Comparison of ENCODE assay signal across 10 cellular contexts in genomic region chr16:25060920-25061319, GRCh38. TPM values are rescaled to one million over a fixed set of nuclear protein-coding genes. Genes with fewer than 3 reads are reported as not detected.
DNase-seq lines count a peak whose midpoint lies in the region; ATAC-seq and TF ChIP-seq lines count a peak whose summit lies in the region.
"Had no signal": no experiment of that assay in that cellular context is flagged by ENCODE, and none has a peak within 500 bp of the region (broad histone marks: within the 10 kb centered on the region; RNA-seq: fewer than 3 reads in every experiment).

No MANE protein-coding gene starts in this region.

- peak overlapping the region; percentile 56 for H3K4me3 Mint-ChIP-seq in activated CD8-positive, alpha-beta memory T cell treated with anti-CD3 and anti-CD28 coated beads, Interleukin-2, amount 10 ng/mL, durations not matched to agents 7 days and 5 days
- H3K4me3 Mint-ChIP-seq in activated naive CD8-positive, alpha-beta T cell = peak overlapping the region; percentile 35

- peak; percentile 60 for DNase-seq in activated CD8-positive, alpha-beta memory T cell treated with anti-CD3 and anti-CD28 coated beads, Interleukin-2, amount 10 ng/mL, durations not matched to agents 7 days and 5 days
- DNase-seq in activated CD8-positive, alpha-beta memory T cell treated with anti-CD3 and anti-CD28 coated beads, Interleukin-2, amount 50 U/mL, for 4 hours = no peak
- DNase-seq in NB4 (ENCODE audit: low read depth) = peak; percentile 94
- no peak for DNase-seq in smooth muscle cell (lab: John Stamatoyannopoulos, UW; ENCODE audit: unreplicated experiment)
- no peak for DNase-seq in activated CD8-positive, alpha-beta memory T cell treated with anti-CD3 and anti-CD28 coated beads for 24 hours

- H2AFZ ChIP-seq in smooth muscle cell (ENCODE audit: low read depth) = no peak overlapping the region

- no peak for TF ChIP-seq POLR2A in NB4 (IDR thresholded peaks at IDR 0.05; ENCODE audit: extremely low read depth, insufficient read length)

- H3K9me3 Mint-ChIP-seq in activated CD8-positive, alpha-beta memory T cell treated with anti-CD3 and anti-CD28 coated beads, Interleukin-2, amount 10 ng/mL, durations not matched to agents 7 days and 5 days (ENCODE audit: low read depth) = no peaks in the 10 kb centered on the region
- no peaks in the 10 kb centered on the region for H3K9me3 Mint-ChIP-seq in activated naive CD8-positive, alpha-beta T cell (ENCODE audit: low read depth)

- peaks cover 52% of the 10 kb centered on the region for H3K27me3 ChIP-seq in smooth muscle cell (ENCODE audit: low read depth)

- H3K4me1 Mint-ChIP-seq in activated CD8-positive, alpha-beta memory T cell treated with anti-CD3 and anti-CD28 coated beads, Interleukin-2, amount 10 ng/mL, durations not matched to agents 7 days and 5 days = peaks cover 48% of the 10 kb centered on the region
- peaks cover 59% of the 10 kb centered on the region for H3K4me1 Mint-ChIP-seq in activated naive CD8-positive, alpha-beta T cell (ENCODE audit: low read depth)

- ATAC-seq in activated CD8-positive, alpha-beta memory T cell treated with anti-CD3 and anti-CD28 coated beads, Interleukin-2, amount 10 ng/mL, durations not matched to agents 7 days and 5 days = peak; percentile 98
- no peak for ATAC-seq in GM21723 (IDR thresholded peaks at IDR 0.05; ENCODE audit: unreplicated experiment)
- ATAC-seq in GM19023 (IDR thresholded peaks at IDR 0.05; ENCODE audit: unreplicated experiment) = no peak
- ATAC-seq: A549 had no signal

- no peak overlapping the region for H3K9ac ChIP-seq in smooth muscle cell (ENCODE audit: low read depth)

- 23% methylated on average over 1 of the region's 1 CpG for WGBS in smooth muscle cell (ENCODE audit: low lambda C conversion rate)

- H3K9me3 ChIP-seq in smooth muscle cell (replicated peaks; ENCODE audit: low read depth) = no peaks in the 10 kb centered on the region
- H3K9me3 ChIP-seq: A549 had no signal

- H3K36me3 ChIP-seq in smooth muscle cell (ENCODE audit: low read depth) = no peaks in the 10 kb centered on the region

- no peaks in the 10 kb centered on the region for H3K4me1 ChIP-seq in smooth muscle cell (ENCODE audit: low read depth)
- H3K4me1 ChIP-seq: A549 had no signal

- CTCF ChIA-PET in activated CD8-positive, alpha-beta memory T cell treated with anti-CD3 and anti-CD28 coated beads, Interleukin-2, amount 10 ng/mL, durations not matched to agents 7 days and 5 days (lab: Charles Lee) = interaction anchor here (0.7 to 8.4 kb wide), 13 partner anchors 9 to 556 kb away, joined by 3 to 75 read pairs (median 6); partner anchors contain the start of gene LCMT1

- H3K27me3 Mint-ChIP-seq in activated CD8-positive, alpha-beta memory T cell treated with anti-CD3 and anti-CD28 coated beads, Interleukin-2, amount 10 ng/mL, durations not matched to agents 7 days and 5 days = no peaks in the 10 kb centered on the region
- H3K27me3 Mint-ChIP-seq in activated naive CD8-positive, alpha-beta T cell = no peaks in the 10 kb centered on the region

- TF ChIP-seq CTCF in NB4 (IDR thresholded peaks at IDR 0.05; ENCODE audit: low read depth, low read length) (no peak), smooth muscle cell (IDR thresholded peaks at IDR 0.05; ENCODE audit: borderline replicate concordance, insufficient read depth, poor library complexity, severe bottlenecking) (no peak)

- no peak overlapping the region for H3K27ac ChIP-seq in smooth muscle cell (ENCODE audit: low read depth)
- H3K27ac ChIP-seq: A549, SK-N-MC had no signal

- H3K27ac Mint-ChIP-seq in activated CD8-positive, alpha-beta memory T cell treated with anti-CD3 and anti-CD28 coated beads, Interleukin-2, amount 10 ng/mL, durations not matched to agents 7 days and 5 days = peak overlapping the region; percentile 93
- peak overlapping the region; percentile 67 for H3K27ac Mint-ChIP-seq in activated naive CD8-positive, alpha-beta T cell

- H3F3A ChIP-seq in smooth muscle cell (ENCODE audit: low read depth) = no peaks in the 10 kb centered on the region

- no peaks in the 10 kb centered on the region for H3K79me2 ChIP-seq in smooth muscle cell (ENCODE audit: low read depth)

- no peaks in the 10 kb centered on the region for H4K20me1 ChIP-seq in smooth muscle cell (ENCODE audit: low read depth)

- peak overlapping the region; percentile 24 for H3K4me2 ChIP-seq in smooth muscle cell
- H3K4me2 ChIP-seq: A549 had no signal

- H3K4me3 ChIP-seq in NB4 (ENCODE audit: low read depth, low read length) (no peak overlapping the region), smooth muscle cell (no peak overlapping the region)
- H3K4me3 ChIP-seq: A549, SK-N-MC had no signal

- no peaks in the 10 kb centered on the region for H3K36me3 Mint-ChIP-seq in activated CD8-positive, alpha-beta memory T cell treated with anti-CD3 and anti-CD28 coated beads, Interleukin-2, amount 10 ng/mL, durations not matched to agents 7 days and 5 days
- no peaks in the 10 kb centered on the region for H3K36me3 Mint-ChIP-seq in activated naive CD8-positive, alpha-beta T cell

RNA-seq across cellular contexts. Expression of gene ARHGAP17, which starts 45.8 kb away (rescaled TPM):
- 10 to 100 TPM; 69.4 to 80.8 TPM for total RNA-seq in activated CD8-positive, alpha-beta memory T cell treated with anti-CD3 and anti-CD28 coated beads, Interleukin-2, amount 10 ng/mL, durations not matched to agents 7 days and 5 days
- 24.1 and 34.6 TPM in 2 replicates for total RNA-seq in smooth muscle cell
- polyA plus RNA-seq in smooth muscle cell = 38.3 and 40.5 TPM in 2 replicates

RNA-seq across cellular contexts. Expression of gene LCMT1, which starts 50.6 kb away (rescaled TPM):
- total RNA-seq in activated CD8-positive, alpha-beta memory T cell treated with anti-CD3 and anti-CD28 coated beads, Interleukin-2, amount 10 ng/mL, durations not matched to agents 7 days and 5 days = 10 to 100 TPM; 38.9 to 44.6 TPM
- 29.5 and 57.6 TPM in 2 replicates for total RNA-seq in smooth muscle cell
- polyA plus RNA-seq in smooth muscle cell = 45.3 and 52.5 TPM in 2 replicates

Comparison
In these comparisons a context has a peak if more than half of its experiments do, and no peak if none do; other contexts are left out.
1. DNase-seq: peak in activated CD8-positive, alpha-beta memory T cell treated with anti-CD3 and anti-CD28 coated beads, Interleukin-2, amount 10 ng/mL, durations not matched to agents 7 days and 5 days (single experiment) and NB4 (single experiment); none in activated CD8-positive, alpha-beta memory T cell treated with anti-CD3 and anti-CD28 coated beads, Interleukin-2, amount 50 U/mL, for 4 hours (single experiment), smooth muscle cell (single experiment) and activated CD8-positive, alpha-beta memory T cell treated with anti-CD3 and anti-CD28 coated beads for 24 hours (single experiment).